In genomic region chr10:12710157-12710556, GRCh38 we compare ENCODE assay signal across 16 cellular contexts.
DNase-seq lines count a peak whose midpoint lies in the region; FAIRE-seq and TF ChIP-seq lines count a peak whose summit lies in the region.
"Had no signal": no experiment of that assay in that cellular context is flagged by ENCODE, and none has a peak within 500 bp of the region (broad histone marks: within the 10 kb centered on the region; RNA-seq: fewer than 3 reads in every experiment).

No MANE protein-coding gene starts in this region.

- H3K27me3 Mint-ChIP-seq in activated CD4-positive, alpha-beta T cell treated with anti-CD3 and anti-CD28 coated beads, Interleukin-2, amount 10 ng/mL, durations not matched to agents 24 days and 14 days, result no peaks in the 10 kb centered on the region
- H3K27me3 Mint-ChIP-seq: CD4-positive, alpha-beta memory T cell had no signal

- no peak for TF ChIP-seq EP300 in stomach (IDR thresholded peaks at IDR 0.05)

- DNase-seq in activated CD4-positive, alpha-beta T cell treated with anti-CD3 and anti-CD28 coated beads, Interleukin-2, amount 10 ng/mL, durations not matched to agents 24 days and 14 days, result no peak
- DNase-seq in activated CD4-positive, alpha-beta T cell treated with anti-CD3 and anti-CD28 coated beads for 48 hours, result no peak
- no peak for DNase-seq in dorsolateral prefrontal cortex
- DNase-seq in stomach, result no peak
- no peak for DNase-seq in small intestine
- DNase-seq in iPS-NIHi11 (ENCODE audit: low spot score), result no peak
- DNase-seq in activated gamma-delta T cell treated with Interleukin-2 at 50 U/mL for 16 hours, result no peak
- DNase-seq: ACHN; CD4-positive, alpha-beta memory T cell; stimulated activated CD4-positive, alpha-beta T cell treated with anti-CD3 and anti-CD28 coated beads, Interleukin-1b, Interleukin-23, amount 100 ng/mL, for 48 hours had no signal

- WGBS in stomach, 5 donors, result 85 to 93% (median 90%) methylated on average over 8 of the region's 8 CpGs
- 93% methylated on average over 8 of the region's 8 CpGs for WGBS in small intestine, 3 donors

- H3K27ac ChIP-seq in VCaP (peak overlapping the region; percentile 19; the same call in 1 of the 2 replicates), dorsolateral prefrontal cortex (peak overlapping the region in 33 of 59 donors; percentile 1 to 87 (median 59)), stomach (peak overlapping the region in 3 of 5 donors; percentile 75 to 78 (median 75)), small intestine (ENCODE audit: low read depth in 1 of 2, low read length in 1 of 2) (no peak overlapping the region)

- H3K4me1 Mint-ChIP-seq in activated CD4-positive, alpha-beta T cell treated with anti-CD3 and anti-CD28 coated beads, Interleukin-2, amount 10 ng/mL, durations not matched to agents 24 days and 14 days, result peaks cover 54% of the 10 kb centered on the region

- TF ChIP-seq POLR2A in stomach (IDR thresholded peaks at IDR 0.05), result no peak

- no peak for FAIRE-seq in small intestine (lab: Jason Lieb, UNC)
- FAIRE-seq: frontal cortex had no signal

- no peak overlapping the region for H3K4me3 Mint-ChIP-seq in activated CD4-positive, alpha-beta T cell treated with anti-CD3 and anti-CD28 coated beads, Interleukin-2, amount 10 ng/mL, durations not matched to agents 24 days and 14 days
- H3K4me3 Mint-ChIP-seq: CD4-positive, alpha-beta memory T cell; GM23338; neural crest cell had no signal

- peak overlapping the region; percentile 59 for H3K27ac Mint-ChIP-seq in activated CD4-positive, alpha-beta T cell treated with anti-CD3 and anti-CD28 coated beads, Interleukin-2, amount 10 ng/mL, durations not matched to agents 24 days and 14 days

- H3K36me3 ChIP-seq in stomach (no peaks in the 10 kb centered on the region), small intestine (ENCODE audit: control insufficient read depth in 2 of 2, insufficient read depth in 2 of 2, low read length in 2 of 2) (no peaks in the 10 kb centered on the region)
- H3K36me3 ChIP-seq: tibial nerve had no signal

- TF ChIP-seq CTCF in VCaP (conservative IDR thresholded peaks at IDR 0.05), result no peak
- no peak for TF ChIP-seq CTCF in dorsolateral prefrontal cortex (IDR thresholded peaks at IDR 0.05 in 54 of 56, conservative IDR thresholded peaks at IDR 0.05 in 2 of 56; ENCODE audit: low read depth in 1 of 56, partially characterized antibody in 56 of 56)
- TF ChIP-seq CTCF in stomach (IDR thresholded peaks at IDR 0.05), result no peak

- intact Hi-C loops in activated CD4-positive, alpha-beta T cell treated with anti-CD3 and anti-CD28 coated beads, Interleukin-2, amount 10 ng/mL, durations not matched to agents 24 days and 14 days (cut with micrococcal nuclease), result loop anchor here (2.0 to 10.0 kb wide), 7 partner anchors 53 to 588 kb away; partner anchors contain the start of gene CAMK1D
- intact Hi-C loops in dorsolateral prefrontal cortex (cut with DNase I) (loop anchor here (2.0 to 10.0 kb wide), 2 partner anchors 365 to 445 kb away; no protein-coding TSS in a partner anchor), stomach (cut with DNase I; ENCODE audit: low total_unique reads) (loop anchor here (10.0 kb wide), 1 partner anchor 445 kb away; no protein-coding TSS in a partner anchor)

- H3K9me3 ChIP-seq in stomach (no peaks in the 10 kb centered on the region), small intestine (ENCODE audit: control insufficient read depth, low read depth) (no peaks in the 10 kb centered on the region)
- H3K9me3 ChIP-seq: tibial nerve had no signal

- H3K9me3 Mint-ChIP-seq in activated CD4-positive, alpha-beta T cell treated with anti-CD3 and anti-CD28 coated beads, Interleukin-2, amount 10 ng/mL, durations not matched to agents 24 days and 14 days, result no peaks in the 10 kb centered on the region
- H3K9me3 Mint-ChIP-seq: CD4-positive, alpha-beta memory T cell; GM23338; neural crest cell had no signal

- H3K4me1 ChIP-seq in stomach (peaks cover 6 to 56% (median 42%) of the 10 kb centered on the region in 4 donors), small intestine (ENCODE audit: control insufficient read depth in 2 of 2, insufficient read depth in 1 of 2, low read depth in 1 of 2, low read length in 1 of 2) (peaks cover 0 to 7% of the 10 kb centered on the region in 2 donors)

- H3K4me3 ChIP-seq in dorsolateral prefrontal cortex (no peak overlapping the region), stomach (no peak overlapping the region), small intestine (ENCODE audit: low read depth in 1 of 2, low read length in 2 of 2) (no peak overlapping the region)
- H3K4me3 ChIP-seq: GM23338, lung, tibial nerve had no signal

- H3K27me3 ChIP-seq in dorsolateral prefrontal cortex (no peaks in the 10 kb centered on the region), stomach (no peaks in the 10 kb centered on the region), small intestine (ENCODE audit: control insufficient read depth in 2 of 2, insufficient read depth in 2 of 2, low read length in 2 of 2) (no peaks in the 10 kb centered on the region)
- H3K27me3 ChIP-seq: tibial nerve had no signal

- H3K36me3 Mint-ChIP-seq in activated CD4-positive, alpha-beta T cell treated with anti-CD3 and anti-CD28 coated beads, Interleukin-2, amount 10 ng/mL, durations not matched to agents 24 days and 14 days (ENCODE audit: low read depth), result no peaks in the 10 kb centered on the region
- H3K36me3 Mint-ChIP-seq: CD4-positive, alpha-beta memory T cell had no signal

Comparison
In these comparisons a context has a peak if more than half of its experiments do, and no peak if none do; other contexts are left out.
1. H3K27ac ChIP-seq: peak in VCaP (single experiment), dorsolateral prefrontal cortex (33 of 59) and stomach (3 of 5); none in small intestine (0 of 2).